ENCODE assay signal across 1 cellular context in genomic region chr22:30425616-30426394, GRCh38.
A peak's percentile ranks its signal among the peaks of the same experiment; 100 is the strongest.
TF ChIP-seq lines count a peak whose summit lies in the region.

A gene with protein sequence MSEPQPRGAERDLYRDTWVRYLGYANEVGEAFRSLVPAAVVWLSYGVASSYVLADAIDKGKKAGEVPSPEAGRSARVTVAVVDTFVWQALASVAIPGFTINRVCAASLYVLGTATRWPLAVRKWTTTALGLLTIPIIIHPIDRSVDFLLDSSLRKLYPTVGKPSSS (plus strand): TSS chr22:30425768. CDS start chr22:30425880, 112 bp downstream.

TF ChIP-seq in HepG2, 621 proteins besides CTCF, POLR2A, EP300 and RAD21 (continued from another document and continues in another):
- TF ChIP-seq GATA4 (IDR thresholded peaks at IDR 0.05; ENCODE audit: borderline replicate concordance, low read depth): 0 out of 2 replicates have a peak, but pooled peaks have one; percentile 46
- no peak for TF ChIP-seq GTF2F1 (IDR thresholded peaks at IDR 0.05; ENCODE audit: low read length)
- no peak; the same call in 1 of the 2 replicates for TF ChIP-seq ZNF878 (CRISPR knock-in tag; IDR thresholded peaks at IDR 0.05)
- TF ChIP-seq ZNF142 (CRISPR knock-in tag; IDR thresholded peaks at IDR 0.05): no peak
- no peak for TF ChIP-seq ZBTB8A (CRISPR knock-in tag; IDR thresholded peaks at IDR 0.05; ENCODE audit: borderline replicate concordance, low read depth)
- TF ChIP-seq KLF9 (CRISPR knock-in tag; IDR thresholded peaks at IDR 0.05; ENCODE audit: low read depth): 0 out of 2 replicates have a peak, but pooled peaks have one; percentile 25
- no peak for TF ChIP-seq ZFP62 (CRISPR knock-in tag; IDR thresholded peaks at IDR 0.05)
- TF ChIP-seq ZNF275 (CRISPR knock-in tag; IDR thresholded peaks at IDR 0.05; ENCODE audit: borderline replicate concordance): no peak
- TF ChIP-seq HOXA3 (CRISPR knock-in tag; IDR thresholded peaks at IDR 0.05): peak; percentile 61; the same call in 1 of the 2 replicates
- no peak for TF ChIP-seq IRX3 (CRISPR knock-in tag; IDR thresholded peaks at IDR 0.05; ENCODE audit: borderline replicate concordance, low read depth)
- TF ChIP-seq, protein P1, sequence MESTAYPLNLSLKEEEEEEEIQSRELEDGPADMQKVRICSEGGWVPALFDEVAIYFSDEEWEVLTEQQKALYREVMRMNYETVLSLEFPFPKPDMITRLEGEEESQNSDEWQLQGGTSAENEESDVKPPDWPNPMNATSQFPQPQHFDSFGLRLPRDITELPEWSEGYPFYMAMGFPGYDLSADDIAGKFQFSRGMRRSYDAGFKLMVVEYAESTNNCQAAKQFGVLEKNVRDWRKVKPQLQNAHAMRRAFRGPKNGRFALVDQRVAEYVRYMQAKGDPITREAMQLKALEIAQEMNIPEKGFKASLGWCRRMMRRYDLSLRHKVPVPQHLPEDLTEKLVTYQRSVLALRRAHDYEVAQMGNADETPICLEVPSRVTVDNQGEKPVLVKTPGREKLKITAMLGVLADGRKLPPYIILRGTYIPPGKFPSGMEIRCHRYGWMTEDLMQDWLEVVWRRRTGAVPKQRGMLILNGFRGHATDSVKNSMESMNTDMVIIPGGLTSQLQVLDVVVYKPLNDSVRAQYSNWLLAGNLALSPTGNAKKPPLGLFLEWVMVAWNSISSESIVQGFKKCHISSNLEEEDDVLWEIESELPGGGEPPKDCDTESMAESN (CRISPR knock-in tag; conservative IDR thresholded peaks at IDR 0.05): no peak
- peak; percentile 79 for TF ChIP-seq PHF8 (CRISPR knock-in tag; IDR thresholded peaks at IDR 0.05)
- no peak for TF ChIP-seq RBAK (CRISPR knock-in tag; IDR thresholded peaks at IDR 0.05)
- TF ChIP-seq ZNF598 (CRISPR knock-in tag; IDR thresholded peaks at IDR 0.05; ENCODE audit: borderline replicate concordance): peak; percentile 51; the same call in 1 of the 2 replicates
- peak; percentile 59 for TF ChIP-seq ZNF747 (CRISPR knock-in tag; IDR thresholded peaks at IDR 0.05; ENCODE audit: borderline replicate concordance)
- TF ChIP-seq ZNF317 (CRISPR knock-in tag; IDR thresholded peaks at IDR 0.05): no peak
- TF ChIP-seq ZNF775 (CRISPR knock-in tag; IDR thresholded peaks at IDR 0.05; ENCODE audit: borderline replicate concordance): no peak
- TF ChIP-seq, protein P2, sequence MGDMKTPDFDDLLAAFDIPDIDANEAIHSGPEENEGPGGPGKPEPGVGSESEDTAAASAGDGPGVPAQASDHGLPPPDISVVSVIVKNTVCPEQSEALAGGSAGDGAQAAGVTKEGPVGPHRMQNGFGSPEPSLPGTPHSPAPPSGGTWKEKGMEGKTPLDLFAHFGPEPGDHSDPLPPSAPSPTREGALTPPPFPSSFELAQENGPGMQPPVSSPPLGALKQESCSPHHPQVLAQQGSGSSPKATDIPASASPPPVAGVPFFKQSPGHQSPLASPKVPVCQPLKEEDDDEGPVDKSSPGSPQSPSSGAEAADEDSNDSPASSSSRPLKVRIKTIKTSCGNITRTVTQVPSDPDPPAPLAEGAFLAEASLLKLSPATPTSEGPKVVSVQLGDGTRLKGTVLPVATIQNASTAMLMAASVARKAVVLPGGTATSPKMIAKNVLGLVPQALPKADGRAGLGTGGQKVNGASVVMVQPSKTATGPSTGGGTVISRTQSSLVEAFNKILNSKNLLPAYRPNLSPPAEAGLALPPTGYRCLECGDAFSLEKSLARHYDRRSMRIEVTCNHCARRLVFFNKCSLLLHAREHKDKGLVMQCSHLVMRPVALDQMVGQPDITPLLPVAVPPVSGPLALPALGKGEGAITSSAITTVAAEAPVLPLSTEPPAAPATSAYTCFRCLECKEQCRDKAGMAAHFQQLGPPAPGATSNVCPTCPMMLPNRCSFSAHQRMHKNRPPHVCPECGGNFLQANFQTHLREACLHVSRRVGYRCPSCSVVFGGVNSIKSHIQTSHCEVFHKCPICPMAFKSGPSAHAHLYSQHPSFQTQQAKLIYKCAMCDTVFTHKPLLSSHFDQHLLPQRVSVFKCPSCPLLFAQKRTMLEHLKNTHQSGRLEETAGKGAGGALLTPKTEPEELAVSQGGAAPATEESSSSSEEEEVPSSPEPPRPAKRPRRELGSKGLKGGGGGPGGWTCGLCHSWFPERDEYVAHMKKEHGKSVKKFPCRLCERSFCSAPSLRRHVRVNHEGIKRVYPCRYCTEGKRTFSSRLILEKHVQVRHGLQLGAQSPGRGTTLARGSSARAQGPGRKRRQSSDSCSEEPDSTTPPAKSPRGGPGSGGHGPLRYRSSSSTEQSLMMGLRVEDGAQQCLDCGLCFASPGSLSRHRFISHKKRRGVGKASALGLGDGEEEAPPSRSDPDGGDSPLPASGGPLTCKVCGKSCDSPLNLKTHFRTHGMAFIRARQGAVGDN (CRISPR knock-in tag; IDR thresholded peaks at IDR 0.05): peak; percentile 89
- no peak for TF ChIP-seq ZNF552 (CRISPR knock-in tag; IDR thresholded peaks at IDR 0.05; ENCODE audit: borderline replicate concordance)
- no peak for TF ChIP-seq KLF13 (CRISPR knock-in tag; IDR thresholded peaks at IDR 0.05)
- TF ChIP-seq, protein P3, sequence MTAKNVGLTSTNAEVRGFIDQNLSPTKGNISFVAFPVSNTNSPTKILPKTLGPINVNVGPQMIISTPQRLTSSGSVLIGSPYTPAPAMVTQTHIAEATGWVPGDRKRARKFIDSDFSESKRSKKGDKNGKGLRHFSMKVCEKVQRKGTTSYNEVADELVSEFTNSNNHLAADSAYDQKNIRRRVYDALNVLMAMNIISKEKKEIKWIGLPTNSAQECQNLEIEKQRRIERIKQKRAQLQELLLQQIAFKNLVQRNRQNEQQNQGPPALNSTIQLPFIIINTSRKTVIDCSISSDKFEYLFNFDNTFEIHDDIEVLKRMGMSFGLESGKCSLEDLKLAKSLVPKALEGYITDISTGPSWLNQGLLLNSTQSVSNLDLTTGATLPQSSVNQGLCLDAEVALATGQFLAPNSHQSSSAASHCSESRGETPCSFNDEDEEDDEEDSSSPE (CRISPR knock-in tag; IDR thresholded peaks at IDR 0.05): peak; percentile 87
- peak; percentile 72; the same call in 1 of the 2 replicates for TF ChIP-seq ZNF225 (CRISPR knock-in tag; IDR thresholded peaks at IDR 0.05)
- peak; percentile 46; the same call in 1 of the 2 replicates for TF ChIP-seq TFE3 (CRISPR knock-in tag; IDR thresholded peaks at IDR 0.05)
- TF ChIP-seq ZFYVE20 (CRISPR knock-in tag; IDR thresholded peaks at IDR 0.05; ENCODE audit: borderline replicate concordance, low read depth): no peak
- TF ChIP-seq SP2 (CRISPR knock-in tag; IDR thresholded peaks at IDR 0.05): no peak
- 0 out of 2 replicates have a peak, but pooled peaks have one; percentile 13 for TF ChIP-seq ZNF607 (CRISPR knock-in tag; IDR thresholded peaks at IDR 0.05; ENCODE audit: borderline replicate concordance)
- TF ChIP-seq GATAD1 (CRISPR knock-in tag; IDR thresholded peaks at IDR 0.05): 0 out of 2 replicates have a peak, but pooled peaks have one; percentile 26
- TF ChIP-seq ZNF777 (CRISPR knock-in tag; IDR thresholded peaks at IDR 0.05): 0 out of 2 replicates have a peak, but pooled peaks have one; percentile 23
- TF ChIP-seq, protein P4, sequence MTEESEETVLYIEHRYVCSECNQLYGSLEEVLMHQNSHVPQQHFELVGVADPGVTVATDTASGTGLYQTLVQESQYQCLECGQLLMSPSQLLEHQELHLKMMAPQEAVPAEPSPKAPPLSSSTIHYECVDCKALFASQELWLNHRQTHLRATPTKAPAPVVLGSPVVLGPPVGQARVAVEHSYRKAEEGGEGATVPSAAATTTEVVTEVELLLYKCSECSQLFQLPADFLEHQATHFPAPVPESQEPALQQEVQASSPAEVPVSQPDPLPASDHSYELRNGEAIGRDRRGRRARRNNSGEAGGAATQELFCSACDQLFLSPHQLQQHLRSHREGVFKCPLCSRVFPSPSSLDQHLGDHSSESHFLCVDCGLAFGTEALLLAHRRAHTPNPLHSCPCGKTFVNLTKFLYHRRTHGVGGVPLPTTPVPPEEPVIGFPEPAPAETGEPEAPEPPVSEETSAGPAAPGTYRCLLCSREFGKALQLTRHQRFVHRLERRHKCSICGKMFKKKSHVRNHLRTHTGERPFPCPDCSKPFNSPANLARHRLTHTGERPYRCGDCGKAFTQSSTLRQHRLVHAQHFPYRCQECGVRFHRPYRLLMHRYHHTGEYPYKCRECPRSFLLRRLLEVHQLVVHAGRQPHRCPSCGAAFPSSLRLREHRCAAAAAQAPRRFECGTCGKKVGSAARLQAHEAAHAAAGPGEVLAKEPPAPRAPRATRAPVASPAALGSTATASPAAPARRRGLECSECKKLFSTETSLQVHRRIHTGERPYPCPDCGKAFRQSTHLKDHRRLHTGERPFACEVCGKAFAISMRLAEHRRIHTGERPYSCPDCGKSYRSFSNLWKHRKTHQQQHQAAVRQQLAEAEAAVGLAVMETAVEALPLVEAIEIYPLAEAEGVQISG (CRISPR knock-in tag; IDR thresholded peaks at IDR 0.05): no peak
- no peak for TF ChIP-seq KDM5A (IDR thresholded peaks at IDR 0.05; ENCODE audit: borderline replicate concordance, low read length)
- no peak for TF ChIP-seq SNRNP70 (IDR thresholded peaks at IDR 0.05; ENCODE audit: low read depth, low read length)
- TF ChIP-seq ZNF121 (CRISPR knock-in tag; IDR thresholded peaks at IDR 0.05): 0 out of 2 replicates have a peak, but pooled peaks have one; percentile 25
- peak; percentile 80 for TF ChIP-seq YY1 (IDR thresholded peaks at IDR 0.05; ENCODE audit: insufficient read depth, insufficient replicate concordance, low read depth, low read length)
- 0 out of 2 replicates have a peak, but pooled peaks have one; percentile 28 for TF ChIP-seq ZNF746 (CRISPR knock-in tag; IDR thresholded peaks at IDR 0.05)
- TF ChIP-seq, protein P5, sequence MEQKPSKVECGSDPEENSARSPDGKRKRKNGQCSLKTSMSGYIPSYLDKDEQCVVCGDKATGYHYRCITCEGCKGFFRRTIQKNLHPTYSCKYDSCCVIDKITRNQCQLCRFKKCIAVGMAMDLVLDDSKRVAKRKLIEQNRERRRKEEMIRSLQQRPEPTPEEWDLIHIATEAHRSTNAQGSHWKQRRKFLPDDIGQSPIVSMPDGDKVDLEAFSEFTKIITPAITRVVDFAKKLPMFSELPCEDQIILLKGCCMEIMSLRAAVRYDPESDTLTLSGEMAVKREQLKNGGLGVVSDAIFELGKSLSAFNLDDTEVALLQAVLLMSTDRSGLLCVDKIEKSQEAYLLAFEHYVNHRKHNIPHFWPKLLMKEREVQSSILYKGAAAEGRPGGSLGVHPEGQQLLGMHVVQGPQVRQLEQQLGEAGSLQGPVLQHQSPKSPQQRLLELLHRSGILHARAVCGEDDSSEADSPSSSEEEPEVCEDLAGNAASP (CRISPR knock-in tag; IDR thresholded peaks at IDR 0.05; ENCODE audit: borderline replicate concordance): peak; percentile 52
